In the genomic region with DNA sequence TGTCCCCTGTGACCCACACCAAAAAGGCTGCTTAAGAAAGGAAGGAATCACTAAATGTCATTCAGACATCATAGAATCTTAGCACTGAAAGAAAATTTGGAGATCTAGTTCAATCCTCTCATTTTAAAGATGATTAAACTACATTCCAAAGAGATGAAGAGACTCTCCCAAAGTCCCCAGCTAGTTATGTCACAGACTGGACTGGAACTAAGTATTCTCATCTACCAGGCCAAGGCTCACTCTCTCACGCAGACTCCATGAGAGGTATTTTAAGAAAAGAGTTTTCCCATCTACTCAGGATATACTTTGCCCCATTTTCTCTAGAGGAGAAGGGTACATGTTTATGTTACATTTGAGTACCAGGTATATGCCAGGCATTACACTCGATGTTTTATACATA, we compare ENCODE assay signal across 11 cellular contexts. TPM values are rescaled to one million over a fixed set of nuclear protein-coding genes. Genes with fewer than 3 reads are reported as not detected.
DNase-seq lines count a peak whose midpoint lies in the region; ATAC-seq and TF ChIP-seq lines count a peak whose summit lies in the region.
"Had no signal": no experiment of that assay in that cellular context is flagged by ENCODE, and none has a peak within 500 bp of the region (broad histone marks: within the 10 kb centered on the region; RNA-seq: fewer than 3 reads in every experiment).

No MANE protein-coding gene starts in this region.

- peak overlapping the region; percentile 52 for H2AFZ ChIP-seq in ACC112 (ENCODE audit: low read length, unreplicated experiment)
- H2AFZ ChIP-seq in GM23248 = peak overlapping the region; percentile 55

- no peak for TF ChIP-seq EP300 in stomach (IDR thresholded peaks at IDR 0.05)

- no peak for ATAC-seq in HG02885 (IDR thresholded peaks at IDR 0.05; ENCODE audit: poor library complexity, unreplicated experiment)

- H3K9me2 ChIP-seq in GM23248 (ENCODE audit: insufficient read depth) = no peaks in the 10 kb centered on the region

- H3K4me3 ChIP-seq in ACC112 (ENCODE audit: low read depth, low read length) (no peak overlapping the region), GM23248 (0 out of 2 replicates have a peak overlapping the region, but pooled peaks have one; percentile 1), adipocyte (ENCODE audit: low read length) (no peak overlapping the region), fibroblast of the aortic adventitia (ENCODE audit: low read depth, low read length) (no peak overlapping the region), stomach (no peak overlapping the region)

- H3K9ac ChIP-seq in GM23248 (peak overlapping the region; percentile 4; the same call in 1 of the 2 replicates), adipocyte (ENCODE audit: low read length) (peak overlapping the region; percentile 41)

- in situ Hi-C loops in GM23248 (cut with MboI) = loop anchor here (10.0 kb wide), 1 partner anchor 740 kb away; no protein-coding TSS in a partner anchor

- TF ChIP-seq CTCF in fibroblast of the aortic adventitia (IDR thresholded peaks at IDR 0.05; ENCODE audit: insufficient read depth, low read length) = no peak
- TF ChIP-seq CTCF in stomach (IDR thresholded peaks at IDR 0.05) = no peak

- peaks cover 12% of the 10 kb centered on the region; the same call in 1 of the 2 replicates for H3F3A ChIP-seq in GM23248 (ENCODE audit: insufficient read depth)

- H3K27ac ChIP-seq in ACC112 (ENCODE audit: low read depth, low read length) (peak overlapping the region; percentile 41), GM23248 (peak overlapping the region; percentile 48), stomach (no peak overlapping the region)

- H3K9me3 ChIP-seq in GM23248 (ENCODE audit: low read depth) = no peaks in the 10 kb centered on the region
- no peaks in the 10 kb centered on the region for H3K9me3 ChIP-seq in adipocyte (ENCODE audit: control insufficient read depth, low read length)
- H3K9me3 ChIP-seq in stomach = no peaks in the 10 kb centered on the region
- H3K9me3 ChIP-seq: Caco-2 had no signal

- intact Hi-C loops in stomach (cut with DNase I; ENCODE audit: low total_unique reads) = no loop called here

- H3K4me1 ChIP-seq in ACC112 (ENCODE audit: control insufficient read depth, insufficient read depth, low read length, unreplicated experiment) (peaks cover 22% of the 10 kb centered on the region), GM23248 (ENCODE audit: insufficient read depth) (peaks cover 15% of the 10 kb centered on the region), adipocyte (ENCODE audit: control insufficient read depth, insufficient read depth, low read length) (peaks cover 37% of the 10 kb centered on the region), stomach (peaks cover 0 to 3% (median 0%) of the 10 kb centered on the region in 4 donors)
- H3K4me1 ChIP-seq: Caco-2 had no signal

- no peak for TF ChIP-seq POLR2A in stomach (IDR thresholded peaks at IDR 0.05)

- H4K20me1 ChIP-seq in GM23248 (ENCODE audit: insufficient read depth) = no peaks in the 10 kb centered on the region

- peak; percentile 62 for DNase-seq in GM23248
- DNase-seq in adipocyte (ENCODE audit: low read depth) = peak; percentile 45
- DNase-seq in fibroblast of the aortic adventitia (ENCODE audit: low read depth) = peak; percentile 40
- no peak for DNase-seq in stimulated activated CD4-positive, alpha-beta T cell treated with anti-CD3 and anti-CD28 coated beads, Interleukin-12 subunit alpha, Interleukin-12 subunit beta, amount 100 ng/mL, for 4 hours
- no peak for DNase-seq in putamen (ENCODE audit: low spot score)
- DNase-seq in stomach = no peak

- 62 to 67% methylated on average over 2 of the region's 2 CpGs for WGBS in GM23248 (ENCODE audit: low coverage in 1 of 2, low lambda C conversion rate in 2 of 2, missing lambda C conversion rate in 2 of 2), 2 experiments
- WGBS in stomach, 5 donors = 77 to 87% (median 82%) methylated on average over 2 of the region's 2 CpGs

- peak overlapping the region; percentile 24 for H3K4me2 ChIP-seq in GM23248 (ENCODE audit: unreplicated experiment)

- H3K36me3 ChIP-seq in ACC112 (ENCODE audit: insufficient read depth, low read length) = no peaks in the 10 kb centered on the region
- no peaks in the 10 kb centered on the region for H3K36me3 ChIP-seq in GM23248 (ENCODE audit: low read depth)
- no peaks in the 10 kb centered on the region for H3K36me3 ChIP-seq in adipocyte (ENCODE audit: control insufficient read depth, insufficient read depth, low read length, severe bottlenecking)
- H3K36me3 ChIP-seq in stomach = no peaks in the 10 kb centered on the region

- H3K27me3 ChIP-seq in ACC112 (ENCODE audit: insufficient read depth, low read length) (no peaks in the 10 kb centered on the region), GM23248 (replicated peaks; ENCODE audit: insufficient read depth) (no peaks in the 10 kb centered on the region), adipocyte (replicated peaks; ENCODE audit: control insufficient read depth, insufficient read depth, low read length) (no peaks in the 10 kb centered on the region), stomach (peaks cover 0 to 3% (median 0%) of the 10 kb centered on the region in 3 donors)

- H3K79me2 ChIP-seq in ACC112 (ENCODE audit: control insufficient read depth, insufficient read depth, low read length, unreplicated experiment) (no peaks in the 10 kb centered on the region), GM23248 (ENCODE audit: insufficient read depth) (no peaks in the 10 kb centered on the region)

RNA-seq across cellular contexts. Expression of a gene that starts 6.9 kb away (rescaled TPM):
- not detected in 2 replicates for total RNA-seq in GM23248 (2014; rRNA removed; shearing (Covaris generic))
- polyA plus RNA-seq in GM23248 (2016; fragmentation: Nextera tagmentation; extraction: Ambion mirVana) (not detected in 2 replicates), stomach (under 1 TPM in 1 of 3 donors, not detected in 2; 0.12 TPM)
- total RNA-seq in fibroblast of the aortic adventitia (ENCODE audit: low replicate concordance) (not detected in 2 replicates), stomach (10 to 100 TPM in 1 of 5 donors, 1 to 10 TPM in 1, not detected in 3; 3.8 to 14.3 TPM)
- total RNA-seq: A172, Caco-2 had no signal
- polyA plus RNA-seq: IgD-negative memory B cell had no signal

Comparison
In these comparisons a context has a peak if more than half of its experiments do, and no peak if none do; other contexts are left out.
1. H3K27ac ChIP-seq: peak in ACC112 (single experiment) and GM23248 (single experiment); none in stomach (0 of 5).
2. DNase-seq: peak in GM23248 (single experiment), adipocyte (single experiment) and fibroblast of the aortic adventitia (single experiment); none in stimulated activated CD4-positive, alpha-beta T cell treated with anti-CD3 and anti-CD28 coated beads, Interleukin-12 subunit alpha, Interleukin-12 subunit beta, amount 100 ng/mL, for 4 hours (single experiment), putamen (single experiment) and stomach (single experiment).